13 cellular contexts compared by ENCODE assay signal in the genomic region with DNA sequence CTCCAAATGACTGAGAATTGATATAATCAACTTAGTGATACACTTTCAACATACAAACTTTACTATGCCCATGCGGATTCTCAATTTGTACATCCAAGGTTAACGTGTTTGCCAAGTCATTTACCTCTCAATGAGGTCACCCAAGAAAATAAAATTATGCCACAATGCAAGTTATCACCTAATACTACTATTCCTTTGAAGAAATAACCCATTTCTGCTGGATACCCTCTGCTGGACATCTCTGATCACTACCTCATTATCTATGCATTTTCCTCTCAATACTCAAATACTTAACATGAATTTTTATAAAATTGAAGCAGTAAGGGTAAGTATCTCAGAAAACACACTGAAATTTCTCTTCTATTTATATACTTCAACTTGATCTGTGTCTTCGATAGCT. TPM values are rescaled to one million over a fixed set of nuclear protein-coding genes. Genes with fewer than 3 reads are reported as not detected.
DNase-seq lines count a peak whose midpoint lies in the region; ATAC-seq and TF ChIP-seq lines count a peak whose summit lies in the region.
"Had no signal": no experiment of that assay in that cellular context is flagged by ENCODE, and none has a peak within 500 bp of the region (broad histone marks: within the 10 kb centered on the region; RNA-seq: fewer than 3 reads in every experiment).

No MANE protein-coding gene starts in this region.

- POLR2A ChIA-PET in A673 (lab: Charles Lee; ENCODE audit: low non-redundant PET) (interaction anchor here (0.6 to 0.7 kb wide), 2 partner anchors 161 to 236 kb away, joined by 3 to 4 read pairs; a partner anchor contains a TSS), Caco-2 (lab: Charles Lee) (no interaction called here), SK-N-SH (lab: Yijun Ruan, JAX) (interaction anchor here (1.2 kb wide), 1 partner anchor 161 kb away, joined by 4 read pairs; a partner anchor contains a TSS)

- ATAC-seq in GM21515 (IDR thresholded peaks at IDR 0.05; ENCODE audit: unreplicated experiment): no peak
- no peak for ATAC-seq in stimulated activated naive B cell treated with anti-CD40 and anti-IgM and Interleukin-4, amounts not matched to agents 10 μg/mL and 1 μg/mL and 100 μg/mL, for 72 hours (replicated peaks)
- ATAC-seq: naive thymus-derived CD4-positive, alpha-beta T cell had no signal

- TF ChIP-seq POLR2A in prostate gland (IDR thresholded peaks at IDR 0.05): no peak

- H3K36me3 ChIP-seq in A673 (ENCODE audit: insufficient read depth, low read length, poor library complexity, severe bottlenecking) (peaks cover 3% of the 10 kb centered on the region), Caco-2 (ENCODE audit: control insufficient read depth, insufficient read depth, low read length) (no peaks in the 10 kb centered on the region), SK-N-SH (replicated peaks in 1 of 2; ENCODE audit: control insufficient read depth in 1 of 2, insufficient read depth in 2 of 2, low read length in 1 of 2) (peaks cover 32 to 47% of the 10 kb centered on the region in 2 experiments), fibroblast of lung (ENCODE audit: control insufficient read depth, insufficient read depth, low read length) (no peaks in the 10 kb centered on the region), prostate gland (no peaks in the 10 kb centered on the region)

- TF ChIP-seq CTCF in A673 (conservative IDR thresholded peaks at IDR 0.05; ENCODE audit: low read depth, low read length) (peak; percentile 60), Caco-2 (IDR thresholded peaks at IDR 0.05; ENCODE audit: insufficient read depth in 1 of 2, low read depth in 1 of 2, low read length in 1 of 2, severe bottlenecking in 1 of 2, unreplicated experiment in 1 of 2) (peak; percentile 21 to 41), SK-N-SH (IDR thresholded peaks at IDR 0.05) (peak; percentile 57), fibroblast of lung (conservative IDR thresholded peaks at IDR 0.05 in 1 of 2, IDR thresholded peaks at IDR 0.05 in 1 of 2; ENCODE audit: low read depth in 1 of 2, low read length in 2 of 2) (peak; percentile 5 to 25), prostate gland (IDR thresholded peaks at IDR 0.05) (no peak)

- 96% methylated on average over 3 of the region's 3 CpGs for WGBS in SK-N-SH (ENCODE audit: low lambda C conversion rate)
- 88% methylated on average over 3 of the region's 3 CpGs for WGBS in prostate gland

- H3K9ac ChIP-seq in SK-N-SH (no peak overlapping the region), fibroblast of lung (ENCODE audit: insufficient read depth, low read length) (no peak overlapping the region)

- no TSS peak for BruUV-seq in A673 (replicated peaks; lab: Mats Ljungman, UMichigan)
- no TSS peak for BruUV-seq in Caco-2 (replicated peaks; lab: Mats Ljungman, UMichigan)

- no peaks in the 10 kb centered on the region for H3K9me2 ChIP-seq in SK-N-SH

- H3K79me2 ChIP-seq in SK-N-SH (ENCODE audit: insufficient read depth) (peaks cover 100% of the 10 kb centered on the region), fibroblast of lung (ENCODE audit: control insufficient read depth, insufficient read depth, low read length) (peaks cover 93% of the 10 kb centered on the region)

- H3K27me3 ChIP-seq in A673 (replicated peaks; ENCODE audit: insufficient read depth, low read depth, low read length, poor library complexity) (no peaks in the 10 kb centered on the region), Caco-2 (replicated peaks; ENCODE audit: control insufficient read depth, insufficient read depth, low read length) (no peaks in the 10 kb centered on the region), SK-N-SH (ENCODE audit: insufficient read depth) (no peaks in the 10 kb centered on the region), fibroblast of lung (ENCODE audit: control insufficient read depth, insufficient read depth, low read length) (no peaks in the 10 kb centered on the region), prostate gland (replicated peaks; ENCODE audit: insufficient read depth) (no peaks in the 10 kb centered on the region)

- peaks cover 12% of the 10 kb centered on the region for H3K36me3 Mint-ChIP-seq in Caco-2 (ENCODE audit: insufficient read depth, unreplicated experiment)
- peaks cover 3 to 17% of the 10 kb centered on the region in 2 donors for H3K36me3 Mint-ChIP-seq in stimulated activated naive B cell treated with anti-CD40 and anti-IgM and Interleukin-4, amounts not matched to agents 10 μg/mL and 1 μg/mL and 100 μg/mL, for 72 hours

- DNase-seq in A673 (ENCODE audit: low spot score) (peak; percentile 62), Caco-2 (no peak), SK-N-SH (no peak), fibroblast of lung (ENCODE audit: low read depth in 2 of 2) (no peak), NCI-H2081 (lab: John Stamatoyannopoulos, UW) (no peak), prostate gland (ENCODE audit: low spot score) (no peak)
- DNase-seq in stimulated activated naive B cell treated with anti-CD40 and anti-IgM and Interleukin-4, amounts not matched to agents 10 μg/mL and 1 μg/mL and 100 μg/mL, for 72 hours: no peak
- DNase-seq: activated naive CD4-positive, alpha-beta T cell treated with anti-CD3 and anti-CD28 coated beads for 36 hours; MV-4-11; naive thymus-derived CD4-positive, alpha-beta T cell; NK-92 treated with Interleukin-12 subunit alpha and Interleukin-12 subunit beta, amount 100 ng/mL, for 24 hours; stimulated activated CD4-positive, alpha-beta T cell treated with anti-CD3 and anti-CD28 coated beads, Interleukin-1b, Interleukin-23, amount 100 ng/mL, for 48 hours had no signal

- CTCF ChIA-PET in A673 (lab: Charles Lee) (interaction anchor here (1.4 to 1.6 kb wide), 2 partner anchors 8 to 275 kb away, joined by 4 to 5 read pairs; no protein-coding TSS in a partner anchor), Caco-2 (lab: Charles Lee) (interaction anchor here (1.1 kb wide), 1 partner anchor 9 kb away, joined by 7 read pairs; no protein-coding TSS in a partner anchor), SK-N-SH (lab: Yijun Ruan, JAX) (interaction anchor here (1.1 to 23.2 kb wide), 6 partner anchors 9 to 274 kb away, joined by 3 to 308 read pairs (median 5); a partner anchor contains a TSS)

- H3K27ac ChIP-seq in A673 (ENCODE audit: low read depth, low read length, poor library complexity, severe bottlenecking) (no peak overlapping the region), SK-N-SH (ENCODE audit: low read depth in 2 of 2, low read length in 1 of 2) (no peak overlapping the region), fibroblast of lung (ENCODE audit: insufficient read depth, low read length) (no peak overlapping the region), prostate gland (no peak overlapping the region)

- H3K4me1 Mint-ChIP-seq in Caco-2 (ENCODE audit: low read depth, unreplicated experiment): peaks cover 17% of the 10 kb centered on the region
- H3K4me1 Mint-ChIP-seq in stimulated activated naive B cell treated with anti-CD40 and anti-IgM and Interleukin-4, amounts not matched to agents 10 μg/mL and 1 μg/mL and 100 μg/mL, for 72 hours: peaks cover 0 to 5% of the 10 kb centered on the region in 2 donors

- no peak overlapping the region for H3K4me3 ChIP-seq in A673 (ENCODE audit: low read depth, low read length, poor library complexity, severe bottlenecking)
- H3K4me3 ChIP-seq in Caco-2 (ENCODE audit: low read depth, low read length): no peak overlapping the region
- H3K4me3 ChIP-seq in SK-N-SH (ENCODE audit: low read depth in 2 of 2, low read length in 1 of 2): no peak overlapping the region
- no peak overlapping the region for H3K4me3 ChIP-seq in fibroblast of lung (replicated peaks in 1 of 4; ENCODE audit: control extremely low read depth in 1 of 4, insufficient read depth in 1 of 4, low read depth in 3 of 4, low read length in 4 of 4)
- no peak overlapping the region for H3K4me3 ChIP-seq in prostate gland

- no peaks in the 10 kb centered on the region for H3K9me3 ChIP-seq in A673 (ENCODE audit: low read depth, low read length, poor library complexity, severe bottlenecking)
- no peaks in the 10 kb centered on the region for H3K9me3 ChIP-seq in Caco-2
- H3K9me3 ChIP-seq in SK-N-SH: no peaks in the 10 kb centered on the region
- no peaks in the 10 kb centered on the region for H3K9me3 ChIP-seq in fibroblast of lung (ENCODE audit: control insufficient read depth, insufficient read depth, low read depth, low read length)
- H3K9me3 ChIP-seq in prostate gland: no peaks in the 10 kb centered on the region

- H3K4me1 ChIP-seq in A673 (ENCODE audit: insufficient read depth, low read length, poor library complexity, severe bottlenecking) (peaks cover 86% of the 10 kb centered on the region), Caco-2 (peaks cover 7% of the 10 kb centered on the region; the same call in 1 of the 2 replicates), SK-N-SH (ENCODE audit: control insufficient read depth in 1 of 2, insufficient read depth in 2 of 2, low read depth in 1 of 2, low read length in 1 of 2) (peaks cover 0 to 54% of the 10 kb centered on the region in 2 experiments; a peak in 3 of 4 replicates), fibroblast of lung (ENCODE audit: control insufficient read depth, extremely low read depth, insufficient read depth, low read length) (peaks cover 21% of the 10 kb centered on the region), prostate gland (replicated peaks) (no peaks in the 10 kb centered on the region)

- no peak overlapping the region for H2AFZ ChIP-seq in SK-N-SH (ENCODE audit: low read depth)
- H2AFZ ChIP-seq in fibroblast of lung (ENCODE audit: low read length): no peak overlapping the region

- H3K27me3 Mint-ChIP-seq in Caco-2 (ENCODE audit: insufficient read depth, unreplicated experiment): no peaks in the 10 kb centered on the region
- peaks cover 11 to 15% of the 10 kb centered on the region in 2 donors for H3K27me3 Mint-ChIP-seq in stimulated activated naive B cell treated with anti-CD40 and anti-IgM and Interleukin-4, amounts not matched to agents 10 μg/mL and 1 μg/mL and 100 μg/mL, for 72 hours
- H3K27me3 Mint-ChIP-seq: naive thymus-derived CD4-positive, alpha-beta T cell had no signal

- intact Hi-C loops in A673 (cut with micrococcal nuclease; ENCODE audit: unreplicated experiment) (loop anchor here (5.0 kb wide), 1 partner anchor 273 kb away; no protein-coding TSS in a partner anchor), Caco-2 (cut with micrococcal nuclease; ENCODE audit: unreplicated experiment) (no loop called here), prostate gland (cut with DNase I) (loop anchor here (2.0 kb wide), 1 partner anchor 119 kb away; no protein-coding TSS in a partner anchor)

- H4K20me1 ChIP-seq in SK-N-SH (ENCODE audit: insufficient read depth) (peaks cover 98% of the 10 kb centered on the region), fibroblast of lung (ENCODE audit: control insufficient read depth, extremely low read depth, insufficient read depth, low read length) (no peaks in the 10 kb centered on the region)

- H3K4me2 ChIP-seq in SK-N-SH: no peak overlapping the region
- H3K4me2 ChIP-seq in fibroblast of lung (ENCODE audit: extremely low read depth, insufficient read depth, low read length): no peak overlapping the region

- peaks cover 31% of the 10 kb centered on the region for H3F3A ChIP-seq in SK-N-SH (replicated peaks; ENCODE audit: insufficient read depth)

- no peaks in the 10 kb centered on the region for H3K9me3 Mint-ChIP-seq in Caco-2 (ENCODE audit: unreplicated experiment)
- H3K9me3 Mint-ChIP-seq in stimulated activated naive B cell treated with anti-CD40 and anti-IgM and Interleukin-4, amounts not matched to agents 10 μg/mL and 1 μg/mL and 100 μg/mL, for 72 hours: peaks cover 3% of the 10 kb centered on the region in 2 donors
- H3K9me3 Mint-ChIP-seq: activated naive CD4-positive, alpha-beta T cell treated with anti-CD3 and anti-CD28 coated beads for 36 hours; naive thymus-derived CD4-positive, alpha-beta T cell had no signal

- TF ChIP-seq EP300 in SK-N-SH (IDR thresholded peaks at IDR 0.05; ENCODE audit: borderline replicate concordance in 1 of 2, low read depth in 1 of 2, low read length in 1 of 2): no peak

- no peak overlapping the region for H3K4me3 Mint-ChIP-seq in Caco-2 (ENCODE audit: unreplicated experiment)
- no peak overlapping the region for H3K4me3 Mint-ChIP-seq in stimulated activated naive B cell treated with anti-CD40 and anti-IgM and Interleukin-4, amounts not matched to agents 10 μg/mL and 1 μg/mL and 100 μg/mL, for 72 hours
- H3K4me3 Mint-ChIP-seq: activated naive CD4-positive, alpha-beta T cell treated with anti-CD3 and anti-CD28 coated beads for 36 hours; naive thymus-derived CD4-positive, alpha-beta T cell had no signal

- H3K27ac Mint-ChIP-seq in Caco-2 (ENCODE audit: unreplicated experiment): no peak overlapping the region
- H3K27ac Mint-ChIP-seq in stimulated activated naive B cell treated with anti-CD40 and anti-IgM and Interleukin-4, amounts not matched to agents 10 μg/mL and 1 μg/mL and 100 μg/mL, for 72 hours: no peak overlapping the region
- H3K27ac Mint-ChIP-seq: activated naive CD4-positive, alpha-beta T cell treated with anti-CD3 and anti-CD28 coated beads for 36 hours; naive thymus-derived CD4-positive, alpha-beta T cell had no signal

- TF ChIP-seq RAD21 in SK-N-SH (IDR thresholded peaks at IDR 0.05; ENCODE audit: low read length): no peak

RNA-seq across cellular contexts. Expression of a gene that starts 12.7 kb away (rescaled TPM):
- total RNA-seq in A673 (2021) (73.8 and 82.0 TPM in 2 replicates), Caco-2 (2022) (58.0 and 59.4 TPM in 2 replicates), fibroblast of lung (48.3 and 51.4 TPM in 2 replicates), prostate gland (10 to 100 TPM; 36.1 to 63.6 TPM)
- polyA plus RNA-seq in SK-N-SH (2012; rRNA removed) (24.4 and 29.8 TPM in 2 replicates), fibroblast of lung (33.0 and 36.4 TPM in 2 replicates)
- 29.6 and 30.3 TPM in 2 replicates for polyA plus RNA-seq in SK-N-SH (2012; cell fraction: cytosol; rRNA removed)
- 23.5 and 35.4 TPM in 2 replicates for polyA plus RNA-seq in SK-N-SH (2012; cell fraction: nucleus; rRNA removed)
- 39.9 and 42.8 TPM in 2 replicates for polyA plus RNA-seq in fibroblast of lung (2012)
- 2.6 and 7.5 TPM in 2 replicates for polyA minus RNA-seq in fibroblast of lung (ENCODE audit: low replicate concordance)

Comparison
In these comparisons a context has a peak if more than half of its experiments do, and no peak if none do; other contexts are left out.
1. CTCF ChIP-seq: peak in A673 (single experiment), Caco-2 (2 of 2), SK-N-SH (single experiment) and fibroblast of lung (2 of 2); none in prostate gland (0 of 4).